In the genomic region with DNA sequence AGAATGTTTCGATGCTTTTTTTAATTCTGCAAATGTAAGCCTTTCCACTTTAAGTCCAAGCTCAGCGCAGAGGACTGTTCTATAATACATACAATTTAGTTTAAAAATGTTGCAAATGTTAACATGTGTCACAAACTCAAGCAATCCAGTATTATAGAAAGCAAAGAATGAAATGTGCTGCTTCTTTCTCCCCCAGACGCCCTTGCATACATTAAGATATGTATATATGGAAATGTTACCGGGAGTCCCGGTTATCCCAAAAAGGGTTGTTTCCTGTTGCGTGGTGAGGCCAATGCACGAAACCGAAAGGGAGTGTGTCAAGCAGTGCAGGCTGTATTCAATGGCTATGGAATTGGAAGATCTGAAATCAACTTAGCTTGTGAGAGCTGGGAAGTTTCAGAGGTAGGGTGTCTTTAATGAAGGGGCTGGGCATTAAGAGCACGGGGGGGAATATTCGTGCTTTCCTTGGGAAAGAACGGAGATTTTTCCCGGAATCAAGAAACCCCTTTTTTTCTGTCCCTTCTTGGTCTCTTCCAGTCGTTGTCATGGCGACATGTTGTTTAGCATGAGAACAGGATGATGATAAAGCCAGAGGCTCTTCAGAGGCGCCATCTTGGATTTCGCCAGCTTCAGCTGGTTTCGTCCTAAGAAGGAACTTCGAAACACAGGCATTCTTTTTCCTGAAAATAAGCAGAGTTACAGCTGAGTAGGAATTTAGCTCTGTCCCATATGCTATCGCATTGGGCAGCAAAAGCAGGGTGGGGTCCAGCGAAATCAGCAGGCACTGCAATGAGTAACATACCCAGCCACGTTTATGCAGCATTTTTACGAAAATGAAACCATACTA, we compare ENCODE assay signal across 8 cellular contexts. TPM values are rescaled to one million over a fixed set of nuclear protein-coding genes. Genes with fewer than 3 reads are reported as not detected.
DNase-seq lines count a peak whose midpoint lies in the region; ATAC-seq and TF ChIP-seq lines count a peak whose summit lies in the region.

No MANE protein-coding gene starts in this region.

- peaks cover 20% of the 10 kb centered on the region for H3K4me1 ChIP-seq in SJSA1 (replicated peaks)
- peaks cover 0 to 36% (median 23%) of the 10 kb centered on the region in 3 donors for H3K4me1 ChIP-seq in gastroesophageal sphincter
- H3K4me1 ChIP-seq in neutrophil (ENCODE audit: control insufficient read depth in 1 of 2, insufficient read depth in 1 of 2, low read depth in 1 of 2, low read length in 1 of 2): peaks cover 15 to 28% of the 10 kb centered on the region in 2 experiments

- H3K27me3 ChIP-seq in SJSA1 (replicated peaks) (no peaks in the 10 kb centered on the region), gastroesophageal sphincter (no peaks in the 10 kb centered on the region), neutrophil (no peaks in the 10 kb centered on the region)

- CTCF ChIA-PET in HEK293T (lab: Yijun Ruan, JAX): interaction anchor here (1.0 to 8.8 kb wide), 5 partner anchors 17 to 239 kb away, joined by 3 to 64 read pairs (median 5); partner anchors contain the start of gene MYLK4
- CTCF ChIA-PET in activated naive CD4-positive, alpha-beta T cell treated with anti-CD3 and anti-CD28 coated beads, Interleukin-2, amount 10 ng/mL, durations not matched to agents 7 days and 5 days (lab: Charles Lee): interaction anchor here (0.7 to 5.5 kb wide), 21 partner anchors 10 to 224 kb away, joined by 3 to 39 read pairs (median 5); partner anchors contain the start of genes NQO2, RIPK1, SERPINB1 and WRNIP1

- H3K9me3 Mint-ChIP-seq in activated naive CD4-positive, alpha-beta T cell treated with anti-CD3 and anti-CD28 coated beads, Interleukin-2, amount 10 ng/mL, durations not matched to agents 7 days and 5 days: no peaks in the 10 kb centered on the region

- ATAC-seq in gastroesophageal sphincter: peak; percentile 84

- H3K9me3 ChIP-seq in SJSA1 (replicated peaks) (no peaks in the 10 kb centered on the region), gastroesophageal sphincter (no peaks in the 10 kb centered on the region), neutrophil (no peaks in the 10 kb centered on the region)

- DNase-seq in GF-D8 (lab: John Stamatoyannopoulos, UW): peak; percentile 90
- peak; percentile 71 for DNase-seq in HEK293T (ENCODE audit: extremely low spot score)
- peak; percentile 96 for DNase-seq in NAMALWA (ENCODE audit: low spot score)
- DNase-seq in SJSA1 (ENCODE audit: low read depth in 1 of 2, low spot score in 2 of 2): peak; percentile 89 to 98
- DNase-seq in activated naive CD4-positive, alpha-beta T cell treated with anti-CD3 and anti-CD28 coated beads, Interleukin-2, amount 10 ng/mL, durations not matched to agents 7 days and 5 days: peak; percentile 86

- WGBS in gastroesophageal sphincter (ENCODE audit: low coverage in 1 of 2), 2 donors: 0% methylated on average over 21 of the region's 22 CpGs

- no peaks in the 10 kb centered on the region; the same call in 1 of the 2 replicates for H3K36me3 ChIP-seq in SJSA1
- H3K36me3 ChIP-seq in gastroesophageal sphincter: no peaks in the 10 kb centered on the region
- no peaks in the 10 kb centered on the region for H3K36me3 ChIP-seq in neutrophil

- H3K27me3 Mint-ChIP-seq in activated naive CD4-positive, alpha-beta T cell treated with anti-CD3 and anti-CD28 coated beads, Interleukin-2, amount 10 ng/mL, durations not matched to agents 7 days and 5 days: peaks cover 16% of the 10 kb centered on the region

- peak overlapping the region; percentile 98 for H3K27ac Mint-ChIP-seq in activated naive CD4-positive, alpha-beta T cell treated with anti-CD3 and anti-CD28 coated beads, Interleukin-2, amount 10 ng/mL, durations not matched to agents 7 days and 5 days

- peaks cover 6% of the 10 kb centered on the region for H3K36me3 Mint-ChIP-seq in activated naive CD4-positive, alpha-beta T cell treated with anti-CD3 and anti-CD28 coated beads, Interleukin-2, amount 10 ng/mL, durations not matched to agents 7 days and 5 days

- no peak for TF ChIP-seq EP300 in gastroesophageal sphincter (IDR thresholded peaks at IDR 0.05)

- peaks cover 32% of the 10 kb centered on the region for H3K4me1 Mint-ChIP-seq in activated naive CD4-positive, alpha-beta T cell treated with anti-CD3 and anti-CD28 coated beads, Interleukin-2, amount 10 ng/mL, durations not matched to agents 7 days and 5 days

- H3K4me3 ChIP-seq in SJSA1: peak overlapping the region; percentile 54
- peak overlapping the region; percentile 87 to 91 for H3K4me3 ChIP-seq in gastroesophageal sphincter
- H3K4me3 ChIP-seq in neutrophil (ENCODE audit: low read depth in 1 of 2, low read length in 1 of 2): peak overlapping the region; percentile 85 to 87

- H3K27ac ChIP-seq in SJSA1 (peak overlapping the region; percentile 99), gastroesophageal sphincter (peak overlapping the region; percentile 90 to 98 (median 95)), neutrophil (peak overlapping the region; percentile 92), temporal lobe (ENCODE audit: low read depth, low read length) (peak overlapping the region; percentile 99)

- TF ChIP-seq CTCF in gastroesophageal sphincter (IDR thresholded peaks at IDR 0.05): peak in 1 of 4 experiments; percentile 2
- TF ChIP-seq CTCF in neutrophil (IDR thresholded peaks at IDR 0.05): no peak

- peak overlapping the region; percentile 90 for H3K4me3 Mint-ChIP-seq in activated naive CD4-positive, alpha-beta T cell treated with anti-CD3 and anti-CD28 coated beads, Interleukin-2, amount 10 ng/mL, durations not matched to agents 7 days and 5 days

- POLR2A ChIA-PET in HEK293T (lab: Yijun Ruan, JAX): interaction anchor here (0.5 to 5.0 kb wide), 38 partner anchors 9 to 1031 kb away, joined by 3 to 30 read pairs (median 4); partner anchors contain the start of genes NQO2, RIPK1, SERPINB1 and SERPINB6

- peak in 1 of 2 donors; percentile 54 for TF ChIP-seq POLR2A in gastroesophageal sphincter (IDR thresholded peaks at IDR 0.05)

TF ChIP-seq in HEK293T, 16 proteins besides CTCF, POLR2A, EP300 and RAD21:
- TF ChIP-seq NFRKB (IDR thresholded peaks at IDR 0.05) (peak; percentile 76), PKNOX1 (IDR thresholded peaks at IDR 0.05) (no peak), FOXK2 (IDR thresholded peaks at IDR 0.05) (peak; percentile 79; the same call in 1 of the 2 replicates), L3MBTL2 (conservative IDR thresholded peaks at IDR 0.05) (no peak; the same call in none of the 2 replicates), SP1 (IDR thresholded peaks at IDR 0.05) (no peak), LEF1 (IDR thresholded peaks at IDR 0.05; ENCODE audit: borderline replicate concordance) (no peak), CTBP1 (IDR thresholded peaks at IDR 0.05; ENCODE audit: borderline replicate concordance) (0 out of 2 replicates have a peak, but pooled peaks have one; percentile 9), BHLHE40 (IDR thresholded peaks at IDR 0.05; ENCODE audit: borderline replicate concordance) (peak; percentile 90), FOXM1 (IDR thresholded peaks at IDR 0.05; ENCODE audit: borderline replicate concordance) (no peak), SUZ12 (IDR thresholded peaks at IDR 0.05) (no peak), ELF4 (IDR thresholded peaks at IDR 0.05) (0 out of 2 replicates have a peak, but pooled peaks have one; percentile 27), TARDBP (IDR thresholded peaks at IDR 0.05) (no peak)

RNA-seq across cellular contexts. Expression of gene NQO2, which starts 10.1 kb away (rescaled TPM):
- total RNA-seq in SJSA1 (2014; rRNA removed; shearing (Covaris generic)): 44.9 and 47.1 TPM in 2 replicates
- 10 to 100 TPM; 15.8 to 32.8 (median 27.2) TPM for total RNA-seq in gastroesophageal sphincter
- 6.1 TPM for total RNA-seq in temporal lobe

RNA-seq across cellular contexts. Expression of gene SERPINB6, which starts 18.2 kb away (rescaled TPM):
- 130 and 144 TPM in 2 replicates for total RNA-seq in SJSA1 (2014; rRNA removed; shearing (Covaris generic))
- 100 to 1,000 TPM; 130 to 154 (median 143) TPM for total RNA-seq in gastroesophageal sphincter
- total RNA-seq in temporal lobe: 14.5 TPM

Comparison
In these comparisons a context has a peak if more than half of its experiments do, and no peak if none do; other contexts are left out.
1. Peak in every context shown above with its lines: DNase-seq, ATAC-seq, H3K4me3 ChIP-seq and H3K27ac ChIP-seq.